In genomic region chr16:21301895-21302291, GRCh38 we compare ENCODE assay signal across 1 cellular context.
TF ChIP-seq lines count a peak whose summit lies in the region.

No MANE protein-coding gene starts in this region.

TF ChIP-seq in H1, 55 proteins besides CTCF, POLR2A, EP300 and RAD21:
- TF ChIP-seq SP4 (IDR thresholded peaks at IDR 0.05; ENCODE audit: low read length) (no peak), CHD7 (IDR thresholded peaks at IDR 0.05; ENCODE audit: insufficient replicate concordance, low read length) (no peak), JUND (IDR thresholded peaks at IDR 0.05; ENCODE audit: low read length) (no peak), TBP (IDR thresholded peaks at IDR 0.05; ENCODE audit: low read depth, low read length) (no peak), SP2 (IDR thresholded peaks at IDR 0.05; ENCODE audit: low read length) (no peak), RFX5 (IDR thresholded peaks at IDR 0.05; ENCODE audit: borderline replicate concordance, low read depth, low read length) (no peak), GTF2F1 (IDR thresholded peaks at IDR 0.05; ENCODE audit: borderline replicate concordance, low read depth, low read length) (no peak)
